In the genomic region with DNA sequence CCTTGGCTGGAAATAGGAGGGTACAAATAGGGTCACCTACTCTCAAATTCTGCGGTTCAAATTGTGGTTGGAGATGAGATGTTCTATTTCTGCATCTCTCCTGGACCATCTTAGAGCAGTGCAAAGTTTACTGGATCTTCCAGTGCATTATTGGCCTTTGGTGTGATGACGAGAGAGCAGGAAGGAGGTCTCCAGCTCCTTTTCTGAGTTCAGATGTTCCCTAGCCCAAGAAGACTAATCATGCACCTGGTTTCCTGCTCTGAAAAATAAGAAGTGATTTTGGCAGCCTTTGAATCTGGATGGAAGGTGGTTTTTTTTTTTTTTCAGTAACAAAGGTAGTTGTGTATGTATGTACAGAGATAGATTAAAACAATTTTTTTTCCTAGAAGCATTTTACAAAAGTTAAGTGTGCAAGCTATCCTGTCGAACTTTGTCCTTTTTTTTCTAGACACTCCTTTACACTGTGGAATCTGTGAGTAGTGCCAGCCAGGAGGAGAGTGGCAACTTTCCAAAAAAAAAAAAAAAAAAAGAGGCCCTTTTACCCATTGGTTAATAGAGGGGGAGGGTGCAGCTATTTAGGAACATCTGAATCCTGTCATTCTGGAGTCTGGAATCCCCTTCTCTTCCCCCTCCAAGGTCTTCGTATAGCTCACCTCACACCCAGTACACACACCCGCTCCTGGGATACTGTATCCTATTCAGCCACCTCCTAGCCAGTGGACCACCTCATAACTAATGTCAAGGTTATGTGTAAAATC, we compare ENCODE assay signal across 17 cellular contexts. TPM values are rescaled to one million over a fixed set of nuclear protein-coding genes. Genes with fewer than 3 reads are reported as not detected.
A peak's percentile ranks its signal among the peaks of the same experiment; 100 is the strongest.
DNase-seq lines count a peak whose midpoint lies in the region; ATAC-seq, FAIRE-seq and TF ChIP-seq lines count a peak whose summit lies in the region.
"Had no signal": no experiment of that assay in that cellular context is flagged by ENCODE, and none has a peak within 500 bp of the region (broad histone marks: within the 10 kb centered on the region; RNA-seq: fewer than 3 reads in every experiment).

No MANE protein-coding gene starts in this region.

- no peak for FAIRE-seq in RCC 7860 (lab: Jason Lieb, UNC)

- in situ Hi-C loops in ACHN (cut with HindIII; ENCODE audit: low pct_ligation_motif_present, low pct_unique_long_range_greater_than_20kb, low sequenced_read_pairs), result no loop called here

- no peak for TF ChIP-seq EP300 in Ishikawa (IDR thresholded peaks at IDR 0.05; ENCODE audit: borderline replicate concordance)

- no peak for TF ChIP-seq CTCF in omental fat pad (IDR thresholded peaks at IDR 0.05)

- intact Hi-C loops in left cardiac atrium (cut with DNase I), result no loop called here

- no peak for TF ChIP-seq RAD21 in Ishikawa (IDR thresholded peaks at IDR 0.05; ENCODE audit: low read depth)

- DNase-seq in ACHN (peak; percentile 8), left cardiac atrium (no peak), omental fat pad (ENCODE audit: low spot score) (no peak), 8988T (no peak), NCI-H2196 treated with DMSO at 0.1 percent for 48 hours (lab: John Stamatoyannopoulos, UW; ENCODE audit: unreplicated experiment) (no peak), RCC 7860 (ENCODE audit: low spot score) (no peak)
- DNase-seq: activated naive CD8-positive, alpha-beta T cell treated with anti-CD3 and anti-CD28 coated beads for 36 hours; CD4-positive, CD25-positive, alpha-beta regulatory T cell; NCI-H1105; NCI-H2081; SHP77; stimulated activated CD4-positive, alpha-beta T cell treated with anti-CD3 and anti-CD28 coated beads, Interleukin-2, amount 100 ng/mL, for 48 hours had no signal

- ATAC-seq in left cardiac atrium, result peak; percentile 73 to 77
- peak; percentile 71 for ATAC-seq in omental fat pad (ENCODE audit: low FRiP score)
- no peak for ATAC-seq in GM19324 (IDR thresholded peaks at IDR 0.05; ENCODE audit: low FRiP score, unreplicated experiment)
- ATAC-seq: stimulated activated effector memory CD8-positive, alpha-beta T cell treated with anti-CD3 and anti-CD28 coated beads, Interleukin-12 subunit alpha, Interleukin-12 subunit beta, amount 100 ng/mL, for 72 hours; WTC11 had no signal

TF ChIP-seq in Ishikawa, 13 proteins besides CTCF, POLR2A, EP300 and RAD21:
- TF ChIP-seq TEAD4 (IDR thresholded peaks at IDR 0.05), result 0 out of 2 replicates have a peak, but pooled peaks have one; percentile 2
- TF ChIP-seq NFIC (IDR thresholded peaks at IDR 0.05), result peak; percentile 78
- TF ChIP-seq, protein P1, sequence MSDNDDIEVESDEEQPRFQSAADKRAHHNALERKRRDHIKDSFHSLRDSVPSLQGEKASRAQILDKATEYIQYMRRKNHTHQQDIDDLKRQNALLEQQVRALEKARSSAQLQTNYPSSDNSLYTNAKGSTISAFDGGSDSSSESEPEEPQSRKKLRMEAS (IDR thresholded peaks at IDR 0.05), result no peak

RNA-seq across cellular contexts. Expression of gene PAPSS2, which starts 26.3 kb away (rescaled TPM):
- total RNA-seq in left cardiac atrium (10 to 100 TPM; 14.7 to 24.0 TPM), omental fat pad (100 to 1,000 TPM in 1 of 4 donors, 10 to 100 TPM in 3; 57.1 to 101 (median 67.0) TPM)
- total RNA-seq: CD4-positive, CD25-positive, alpha-beta regulatory T cell; OCI-LY7 had no signal
